Comparison of ENCODE assay signal across 1 cellular context in genomic region chr9:124527781-124528180, GRCh38.
TF ChIP-seq lines count a peak whose summit lies in the region.

No MANE protein-coding gene starts in this region.

TF ChIP-seq in GM23338, 12 proteins besides CTCF, POLR2A, EP300 and RAD21:
- no peak for TF ChIP-seq EZH2phosphoT487 (IDR thresholded peaks at IDR 0.05; ENCODE audit: unreplicated experiment)
- TF ChIP-seq ZNF331 (CRISPR knock-in tag; IDR thresholded peaks at IDR 0.05; ENCODE audit: low read depth), result no peak
- TF ChIP-seq ZNF114 (CRISPR knock-in tag; IDR thresholded peaks at IDR 0.05), result no peak
- no peak for TF ChIP-seq JUNB (IDR thresholded peaks at IDR 0.05; ENCODE audit: unreplicated experiment)
- no peak for TF ChIP-seq CREB1 (CRISPR knock-in tag; IDR thresholded peaks at IDR 0.05; ENCODE audit: low read depth)
- TF ChIP-seq ZNF462 (CRISPR knock-in tag; IDR thresholded peaks at IDR 0.05), result no peak
- no peak for TF ChIP-seq REST (IDR thresholded peaks at IDR 0.05; ENCODE audit: unreplicated experiment)
- no peak for TF ChIP-seq STAT1 (IDR thresholded peaks at IDR 0.05; ENCODE audit: unreplicated experiment)
- no peak for TF ChIP-seq POLR2AphosphoS5 (IDR thresholded peaks at IDR 0.05; ENCODE audit: low read depth)
- no peak for TF ChIP-seq EZH2 (IDR thresholded peaks at IDR 0.05; ENCODE audit: low read depth, unreplicated experiment)
